ENCODE assay signal across 8 cellular contexts in genomic region chr18:63974991-63975390, GRCh38. TPM values are rescaled to one million over a fixed set of nuclear protein-coding genes. Genes with fewer than 3 reads are reported as not detected.
DNase-seq lines count a peak whose midpoint lies in the region; ATAC-seq and TF ChIP-seq lines count a peak whose summit lies in the region.

No MANE protein-coding gene starts in this region.

- H3K27ac ChIP-seq in IMR-90 (ENCODE audit: insufficient read depth, low read length) (no peak overlapping the region), stomach (no peak overlapping the region), RWPE1 (no peak overlapping the region)

- H4K8ac ChIP-seq in IMR-90 (ENCODE audit: low read depth in 2 of 2, low read length in 2 of 2) = peak overlapping the region in 1 of 2 experiments; percentile 75; a peak in 1 of 4 replicates

- no peak overlapping the region for H3K4me3 Mint-ChIP-seq in activated CD8-positive, alpha-beta T cell treated with anti-CD3 and anti-CD28 coated beads, Interleukin-2, amount 10 ng/mL, durations not matched to agents 7 days and 5 days
- H3K4me3 Mint-ChIP-seq in naive B cell = peak overlapping the region; percentile 21 to 85 (median 50)

- TF ChIP-seq EP300 in stomach (IDR thresholded peaks at IDR 0.05) = no peak

- H3K4me3 ChIP-seq in IMR-90 (ENCODE audit: insufficient read depth, low read depth, low read length) (no peak overlapping the region), stomach (no peak overlapping the region)

- H3K4me2 ChIP-seq in IMR-90 (ENCODE audit: low read depth, low read length) = no peak overlapping the region

- H3K14ac ChIP-seq in IMR-90 (replicated peaks; ENCODE audit: low read depth, low read length) = no peak overlapping the region

- H3K4me1 ChIP-seq in IMR-90 (ENCODE audit: control insufficient read depth, insufficient read depth, low read length) (peaks cover 7% of the 10 kb centered on the region), stomach (peaks cover 6 to 31% (median 15%) of the 10 kb centered on the region in 4 donors)

- TF ChIP-seq POLR2A in IMR-90 (IDR thresholded peaks at IDR 0.05; ENCODE audit: low read depth, low read length) (no peak), stomach (IDR thresholded peaks at IDR 0.05) (no peak)

- H3K36me3 Mint-ChIP-seq in activated CD8-positive, alpha-beta T cell treated with anti-CD3 and anti-CD28 coated beads, Interleukin-2, amount 10 ng/mL, durations not matched to agents 7 days and 5 days (ENCODE audit: low read depth) = no peaks in the 10 kb centered on the region
- peaks cover under 1 to 11% of the 10 kb centered on the region in 2 donors for H3K36me3 Mint-ChIP-seq in naive B cell

- H4K91ac ChIP-seq in IMR-90 (ENCODE audit: insufficient read depth, low read depth, low read length) = no peak overlapping the region

- no peak overlapping the region for H3K56ac ChIP-seq in IMR-90 (ENCODE audit: extremely low read depth, insufficient read depth, low read length)

- H3K9ac ChIP-seq in IMR-90 (ENCODE audit: low read depth, low read length) = no peak overlapping the region

- peak; percentile 4 for DNase-seq in DMS153 treated with DMSO at 0.1 percent for 48 hours (lab: John Stamatoyannopoulos, UW; ENCODE audit: unreplicated experiment)
- DNase-seq in DMS153 (lab: John Stamatoyannopoulos, UW) = no peak
- DNase-seq in IMR-90 = peak; percentile 30
- DNase-seq in activated CD8-positive, alpha-beta T cell treated with anti-CD3 and anti-CD28 coated beads, Interleukin-2, amount 10 ng/mL, durations not matched to agents 7 days and 5 days = peak; percentile 35
- DNase-seq in naive B cell = no peak
- no peak for DNase-seq in stomach
- no peak for DNase-seq in RWPE1 (ENCODE audit: low spot score)
- no peak for DNase-seq in stimulated activated CD4-positive, alpha-beta T cell treated with anti-CD3 and anti-CD28 coated beads, Interleukin-2, amount 100 ng/mL, for 48 hours

- no TSS peak for BruUV-seq in IMR-90 (replicated peaks; lab: Mats Ljungman, UMichigan)

- no peak overlapping the region for H2BK20ac ChIP-seq in IMR-90 (ENCODE audit: low read depth, low read length)

- CTCF ChIA-PET in IMR-90 (lab: Yijun Ruan, JAX) (interaction anchor here (1.0 to 3.7 kb wide), 3 partner anchors 11 to 20 kb away, joined by 3 to 20 read pairs (median 3); no protein-coding TSS in a partner anchor), RWPE1 (lab: Yijun Ruan, JAX) (no interaction called here)
- CTCF ChIA-PET in activated CD8-positive, alpha-beta T cell treated with anti-CD3 and anti-CD28 coated beads, Interleukin-2, amount 10 ng/mL, durations not matched to agents 7 days and 5 days (lab: Charles Lee) = interaction anchor here (0.7 to 5.8 kb wide), 5 partner anchors 10 to 88 kb away, joined by 3 to 50 read pairs (median 7); partner anchors contain the start of gene SERPINB2

- no peak overlapping the region for H3K27ac Mint-ChIP-seq in activated CD8-positive, alpha-beta T cell treated with anti-CD3 and anti-CD28 coated beads, Interleukin-2, amount 10 ng/mL, durations not matched to agents 7 days and 5 days
- peak overlapping the region; percentile 60 to 94 (median 85) for H3K27ac Mint-ChIP-seq in naive B cell

- peaks cover 24 to 54% of the 10 kb centered on the region in 2 experiments for H3K79me1 ChIP-seq in IMR-90 (ENCODE audit: low read depth in 1 of 2, low read length in 2 of 2)

- dilution Hi-C loops in IMR-90 (cut with HindIII; ENCODE audit: low sequenced_read_pairs, unreplicated experiment) = no loop called here

- no peaks in the 10 kb centered on the region for H4K20me1 ChIP-seq in IMR-90 (ENCODE audit: insufficient read depth, low read length)

- H2AFZ ChIP-seq in IMR-90 (replicated peaks; ENCODE audit: low read length, poor library complexity) = no peak overlapping the region

- no CpG with 5 or more reads among the region's 2 CpGs for WGBS in IMR-90 (ENCODE audit: extremely low coverage in 2 of 2, insufficient read length in 1 of 2), 2 experiments
- 14 to 39% (median 32%) methylated on average over 2 of the region's 2 CpGs for WGBS in stomach, 5 donors

- peaks cover 22% of the 10 kb centered on the region for H3K4me1 Mint-ChIP-seq in activated CD8-positive, alpha-beta T cell treated with anti-CD3 and anti-CD28 coated beads, Interleukin-2, amount 10 ng/mL, durations not matched to agents 7 days and 5 days (ENCODE audit: low read depth)
- H3K4me1 Mint-ChIP-seq in naive B cell = peaks cover 54 to 74% (median 72%) of the 10 kb centered on the region in 3 donors

- in situ Hi-C loops in IMR-90 (cut with MboI; ENCODE audit: low sequenced_read_pairs) = no loop called here

- no peaks in the 10 kb centered on the region for H3K9me3 ChIP-seq in IMR-90 (ENCODE audit: control insufficient read depth, insufficient read depth, low read length)
- no peaks in the 10 kb centered on the region for H3K9me3 ChIP-seq in stomach

- H3K18ac ChIP-seq in IMR-90 (ENCODE audit: low read depth, low read length) = no peak overlapping the region; the same call in 1 of the 2 replicates

- no peak for ATAC-seq in IMR-90 (ENCODE audit: low read depth)
- no peak for ATAC-seq in activated CD8-positive, alpha-beta T cell treated with anti-CD3 and anti-CD28 coated beads, Interleukin-2, amount 10 ng/mL, durations not matched to agents 7 days and 5 days
- no peak for ATAC-seq in naive B cell (ENCODE audit: low read depth in 2 of 2)

- H3K4ac ChIP-seq in IMR-90 (ENCODE audit: low read depth, low read length) = no peak overlapping the region; the same call in 1 of the 2 replicates

- H3K36me3 ChIP-seq in IMR-90 (ENCODE audit: control insufficient read depth, insufficient read depth, low read length) = no peaks in the 10 kb centered on the region
- H3K36me3 ChIP-seq in stomach = no peaks in the 10 kb centered on the region

- intact Hi-C loops in IMR-90 (cut with micrococcal nuclease) (loop anchor here (5.0 kb wide), 1 partner anchor 93 kb away; no protein-coding TSS in a partner anchor), stomach (cut with DNase I; ENCODE audit: low total_unique reads) (no loop called here)

- H2AK9ac ChIP-seq in IMR-90 (replicated peaks; ENCODE audit: low read depth, low read length, poor library complexity) = no peak overlapping the region

- H4K5ac ChIP-seq in IMR-90 (ENCODE audit: low read depth, low read length) = 0 out of 2 replicates have a peak overlapping the region, but pooled peaks have one; percentile 7

- H3K27me3 Mint-ChIP-seq in activated CD8-positive, alpha-beta T cell treated with anti-CD3 and anti-CD28 coated beads, Interleukin-2, amount 10 ng/mL, durations not matched to agents 7 days and 5 days (ENCODE audit: low read depth) = peaks cover 3% of the 10 kb centered on the region
- H3K27me3 Mint-ChIP-seq in naive B cell = no peaks in the 10 kb centered on the region

- H3K27me3 ChIP-seq in IMR-90 (ENCODE audit: control insufficient read depth, insufficient read depth, low read length) (no peaks in the 10 kb centered on the region), stomach (no peaks in the 10 kb centered on the region)

- no peak overlapping the region for H2BK5ac ChIP-seq in IMR-90 (ENCODE audit: low read depth, low read length, poor library complexity, severe bottlenecking)

- H3K23ac ChIP-seq in IMR-90 (ENCODE audit: low read depth, low read length) = no peak overlapping the region

- no peaks in the 10 kb centered on the region for H3K9me3 Mint-ChIP-seq in activated CD8-positive, alpha-beta T cell treated with anti-CD3 and anti-CD28 coated beads, Interleukin-2, amount 10 ng/mL, durations not matched to agents 7 days and 5 days (ENCODE audit: insufficient read depth)
- H3K9me3 Mint-ChIP-seq in naive B cell = peaks cover 0 to 9% (median 0%) of the 10 kb centered on the region in 7 donors

- no peak overlapping the region for H2AK5ac ChIP-seq in IMR-90 (ENCODE audit: low read depth, low read length)

- no peaks in the 10 kb centered on the region; the same call in 1 of the 2 replicates for H3K9me1 ChIP-seq in IMR-90 (ENCODE audit: insufficient read depth, low read length)

- no peak overlapping the region for H2BK15ac ChIP-seq in IMR-90 (ENCODE audit: low read depth, low read length)

- no peak; the same call in 1 of the 2 replicates for TF ChIP-seq RAD21 in IMR-90 (IDR thresholded peaks at IDR 0.05; ENCODE audit: low read length)

- POLR2A ChIA-PET in IMR-90 (lab: Charles Lee; ENCODE audit: unreplicated experiment) (interaction anchor here (0.7 kb wide), 1 partner anchor 1714 kb away, joined by 3 read pairs; no protein-coding TSS in a partner anchor), RWPE1 (lab: Yijun Ruan, JAX; ENCODE audit: low non-redundant PET) (no interaction called here)
- POLR2A ChIA-PET in activated CD8-positive, alpha-beta T cell treated with anti-CD3 and anti-CD28 coated beads, Interleukin-2, amount 10 ng/mL, durations not matched to agents 7 days and 5 days (lab: Charles Lee) = no interaction called here

- TF ChIP-seq CTCF in IMR-90 (conservative IDR thresholded peaks at IDR 0.05; ENCODE audit: low read depth, low read length) (peak; percentile 35; the same call in 1 of the 2 replicates), stomach (IDR thresholded peaks at IDR 0.05) (peak in 2 of 7 experiments; percentile 11 to 17), RWPE1 (conservative IDR thresholded peaks at IDR 0.05; ENCODE audit: low read depth) (no peak; the same call in 1 of the 2 replicates)

- H2BK120ac ChIP-seq in IMR-90 (ENCODE audit: low read depth, low read length) = no peak overlapping the region; the same call in 1 of the 2 replicates

RNA-seq across cellular contexts. Expression of gene SERPINB8, which starts 5.1 kb away (rescaled TPM):
- 14.3 and 18.3 TPM in 2 replicates for total RNA-seq in IMR-90 (2012; rRNA removed)
- polyA plus RNA-seq in IMR-90 (2012; rRNA removed) = 14.8 and 16.7 TPM in 2 replicates
- 4.4 and 6.2 TPM in 2 replicates for polyA plus RNA-seq in IMR-90 (2012; cell fraction: cytosol; rRNA removed)
- polyA plus RNA-seq in IMR-90 (2012; cell fraction: nucleus; rRNA removed; ENCODE audit: low replicate concordance) = 4.9 and 21.9 TPM in 2 replicates
- total RNA-seq in activated CD8-positive, alpha-beta T cell treated with anti-CD3 and anti-CD28 coated beads, Interleukin-2, amount 10 ng/mL, durations not matched to agents 7 days and 5 days = 1 to 10 TPM; 2.7 to 3.4 TPM
- 10 to 100 TPM; 22.9 to 35.8 (median 29.9) TPM for polyA plus RNA-seq in naive B cell (ENCODE audit: low read depth in 6 of 6)
- total RNA-seq in stomach = 10 to 100 TPM in 2 of 5 donors, 1 to 10 TPM in 3; 1.2 to 12.5 (median 9.5) TPM
- 10 to 100 TPM in 1 of 3 donors, 1 to 10 TPM in 2; 7.3 to 15.3 (median 7.4) TPM for polyA plus RNA-seq in stomach

RNA-seq across cellular contexts. Expression of gene HMSD, which starts 25.9 kb away (rescaled TPM):
- total RNA-seq in IMR-90 (2012; rRNA removed) (0.28 and 0.36 TPM in 2 replicates), stomach (not detected)
- polyA plus RNA-seq in IMR-90 (2012; rRNA removed) (0.17 and 0.19 TPM in 2 replicates), naive B cell (ENCODE audit: low read depth in 6 of 6) (not detected), stomach (under 1 TPM; 0.10 to 0.31 (median 0.19) TPM)
- polyA plus RNA-seq in IMR-90 (2012; cell fraction: cytosol; rRNA removed) = 0.03 and 0.22 TPM in 2 replicates
- 0.10 and 0.75 TPM in 2 replicates for polyA plus RNA-seq in IMR-90 (2012; cell fraction: nucleus; rRNA removed; ENCODE audit: low replicate concordance)
- under 1 TPM in 1 of 2 experiments, not detected in 1; 0.26 TPM for total RNA-seq in activated CD8-positive, alpha-beta T cell treated with anti-CD3 and anti-CD28 coated beads, Interleukin-2, amount 10 ng/mL, durations not matched to agents 7 days and 5 days

Comparison
In these comparisons a context has a peak if more than half of its experiments do, and no peak if none do; other contexts are left out.
1. DNase-seq: peak in DMS153 treated with DMSO at 0.1 percent for 48 hours (single experiment), IMR-90 (single experiment) and activated CD8-positive, alpha-beta T cell treated with anti-CD3 and anti-CD28 coated beads, Interleukin-2, amount 10 ng/mL, durations not matched to agents 7 days and 5 days (single experiment); none in DMS153 (single experiment), naive B cell (single experiment), stomach (single experiment), RWPE1 (single experiment) and stimulated activated CD4-positive, alpha-beta T cell treated with anti-CD3 and anti-CD28 coated beads, Interleukin-2, amount 100 ng/mL, for 48 hours (0 of 2).